Comparison of ENCODE assay signal across 16 cellular contexts in genomic region chr6:50062051-50062450, GRCh38. TPM values are rescaled to one million over a fixed set of nuclear protein-coding genes. Genes with fewer than 3 reads are reported as not detected.
DNase-seq lines count a peak whose midpoint lies in the region; ATAC-seq and TF ChIP-seq lines count a peak whose summit lies in the region.
"Had no signal": no experiment of that assay in that cellular context is flagged by ENCODE, and none has a peak within 500 bp of the region (broad histone marks: within the 10 kb centered on the region; RNA-seq: fewer than 3 reads in every experiment).

No MANE protein-coding gene starts in this region.

- no peaks in the 10 kb centered on the region for H3K27me3 Mint-ChIP-seq in GM23338 (ENCODE audit: insufficient read depth, low read depth, poor library complexity)
- H3K27me3 Mint-ChIP-seq in activated T-cell treated with anti-CD3 and anti-CD28 coated beads, Interleukin-2, amount 50 U/mL, for 72 hours (ENCODE audit: low read depth) = no peaks in the 10 kb centered on the region

- H3K4me1 ChIP-seq in GM23338 (ENCODE audit: insufficient read depth) = no peaks in the 10 kb centered on the region
- H3K4me1 ChIP-seq: body of pancreas had no signal

- H2AFZ ChIP-seq in GM23338 = no peak overlapping the region

- no peaks in the 10 kb centered on the region for H3K36me3 ChIP-seq in GM23338 (ENCODE audit: insufficient read depth)

- DNase-seq in DMS53 (lab: John Stamatoyannopoulos, UW) = peak; percentile 51
- DNase-seq in GM23338 (ENCODE audit: low spot score) = peak; percentile 52
- DNase-seq in NCI-H69 (lab: John Stamatoyannopoulos, UW) = peak; percentile 22
- peak; percentile 21 for DNase-seq in iPS-NIHi7 (ENCODE audit: extremely low spot score)
- DNase-seq in activated T-cell treated with anti-CD3 and anti-CD28 coated beads, Interleukin-2, amount 50 U/mL, for 72 hours = no peak
- DNase-seq in T-helper 9 cell = no peak
- DNase-seq: activated CD8-positive, alpha-beta memory T cell treated with anti-CD3 and anti-CD28 coated beads, Interleukin-2, amount 50 U/mL, for 48 hours; body of pancreas; DMS153; NCI-H2029 treated with DMSO at 0.1 percent for 48 hours; stimulated activated CD4-positive, alpha-beta T cell treated with anti-CD3 and anti-CD28 coated beads, Interleukin-12 subunit alpha, Interleukin-12 subunit beta, amount 100 ng/mL, for 4 hours; stimulated activated naive CD4-positive, alpha-beta T cell treated with Interleukin-2 at 50 U/mL for 16 hours had no signal

- H3K9me3 Mint-ChIP-seq in GM23338 = no peaks in the 10 kb centered on the region
- H3K9me3 Mint-ChIP-seq in activated T-cell treated with anti-CD3 and anti-CD28 coated beads, Interleukin-2, amount 50 U/mL, for 72 hours = peaks cover 2 to 9% of the 10 kb centered on the region in 2 donors

- no peak overlapping the region for H3K27ac ChIP-seq in GM23338 (ENCODE audit: low read depth)
- H3K27ac ChIP-seq: body of pancreas had no signal

- TF ChIP-seq CTCF in GM23338 (conservative IDR thresholded peaks at IDR 0.05; ENCODE audit: low read depth in 2 of 2) = peak; percentile 70 to 83

- H4K20me1 ChIP-seq in GM23338 (replicated peaks; ENCODE audit: insufficient read depth) = no peaks in the 10 kb centered on the region

- H3K4me1 Mint-ChIP-seq in GM23338 = peaks cover 4% of the 10 kb centered on the region; the same call in 2 of the 3 replicates
- no peaks in the 10 kb centered on the region for H3K4me1 Mint-ChIP-seq in activated T-cell treated with anti-CD3 and anti-CD28 coated beads, Interleukin-2, amount 50 U/mL, for 72 hours (ENCODE audit: low read depth)

- H3K4me2 ChIP-seq in GM23338 = no peak overlapping the region

- H3K79me2 ChIP-seq in GM23338 (replicated peaks; ENCODE audit: insufficient read depth) = no peaks in the 10 kb centered on the region

- H3F3A ChIP-seq in GM23338 (replicated peaks; ENCODE audit: low read depth) = no peaks in the 10 kb centered on the region

- no peaks in the 10 kb centered on the region for H3K27me3 ChIP-seq in GM23338 (ENCODE audit: insufficient read depth)
- H3K27me3 ChIP-seq: body of pancreas had no signal

- H3K9me2 ChIP-seq in GM23338 (ENCODE audit: insufficient read depth) = no peaks in the 10 kb centered on the region

- no peak overlapping the region for H3K4me3 ChIP-seq in GM23338
- H3K4me3 ChIP-seq: body of pancreas had no signal

- no peaks in the 10 kb centered on the region for H3K36me3 Mint-ChIP-seq in GM23338 (ENCODE audit: low read depth)
- H3K36me3 Mint-ChIP-seq in activated T-cell treated with anti-CD3 and anti-CD28 coated beads, Interleukin-2, amount 50 U/mL, for 72 hours (ENCODE audit: insufficient read depth in 2 of 2) = no peaks in the 10 kb centered on the region

- H3K27ac Mint-ChIP-seq in GM23338 = no peak overlapping the region
- no peak overlapping the region for H3K27ac Mint-ChIP-seq in activated T-cell treated with anti-CD3 and anti-CD28 coated beads, Interleukin-2, amount 50 U/mL, for 72 hours

- H3K4me3 Mint-ChIP-seq in GM23338 = no peak overlapping the region
- H3K4me3 Mint-ChIP-seq in activated T-cell treated with anti-CD3 and anti-CD28 coated beads, Interleukin-2, amount 50 U/mL, for 72 hours = no peak overlapping the region

- ATAC-seq in GM23338 = peak; percentile 66
- no peak for ATAC-seq in HG02840 (IDR thresholded peaks at IDR 0.05; ENCODE audit: low FRiP score, unreplicated experiment)
- no peak for ATAC-seq in activated T-cell treated with anti-CD3 and anti-CD28 coated beads, Interleukin-2, amount 50 U/mL, for 72 hours (replicated peaks in 1 of 2)
- ATAC-seq in GM18502 (IDR thresholded peaks at IDR 0.05; ENCODE audit: poor library complexity, unreplicated experiment) = no peak
- ATAC-seq: body of pancreas had no signal

TF ChIP-seq in GM23338, 12 proteins besides CTCF, POLR2A, EP300 and RAD21:
- TF ChIP-seq JUNB (IDR thresholded peaks at IDR 0.05; ENCODE audit: unreplicated experiment) (no peak), POLR2AphosphoS5 (IDR thresholded peaks at IDR 0.05; ENCODE audit: low read depth) (no peak)

RNA-seq across cellular contexts. Expression of gene DEFB112, which starts 12.3 kb away (rescaled TPM):
- total RNA-seq in GM23338 (2014; rRNA removed; shearing (Covaris generic)) = not detected in 2 replicates
- polyA plus RNA-seq in GM23338 (2016; fragmentation: Nextera tagmentation; extraction: Ambion mirVana) = not detected in 2 replicates
- total RNA-seq in activated T-cell treated with anti-CD3 and anti-CD28 coated beads, Interleukin-2, amount 50 U/mL, for 72 hours = not detected
- total RNA-seq: body of pancreas, fibroblast of lung, lung microvascular endothelial cell had no signal
- polyA plus RNA-seq: fibroblast of lung had no signal

RNA-seq across cellular contexts. Expression of gene DEFB110, which starts 40.3 kb away (rescaled TPM):
- not detected in 2 replicates for total RNA-seq in GM23338 (2014; rRNA removed; shearing (Covaris generic))
- polyA plus RNA-seq in GM23338 (2016; fragmentation: Nextera tagmentation; extraction: Ambion mirVana) = not detected in 2 replicates
- not detected for total RNA-seq in activated T-cell treated with anti-CD3 and anti-CD28 coated beads, Interleukin-2, amount 50 U/mL, for 72 hours
- total RNA-seq: body of pancreas, fibroblast of lung, lung microvascular endothelial cell had no signal
- polyA plus RNA-seq: fibroblast of lung had no signal

Comparison
In these comparisons a context has a peak if more than half of its experiments do, and no peak if none do; other contexts are left out.
1. DNase-seq: peak in DMS53 (single experiment), GM23338 (single experiment), NCI-H69 (single experiment) and iPS-NIHi7 (single experiment); none in activated T-cell treated with anti-CD3 and anti-CD28 coated beads, Interleukin-2, amount 50 U/mL, for 72 hours (0 of 2) and T-helper 9 cell (single experiment).